ENCODE assay signal across 8 cellular contexts in genomic region chr10:102641398-102641797, GRCh38. TPM values are rescaled to one million over a fixed set of nuclear protein-coding genes. Genes with fewer than 3 reads are reported as not detected.
DNase-seq lines count a peak whose midpoint lies in the region; ATAC-seq and TF ChIP-seq lines count a peak whose summit lies in the region.

No MANE protein-coding gene starts in this region.

- no peaks in the 10 kb centered on the region for H3F3A ChIP-seq in OCI-LY1 (ENCODE audit: insufficient read depth, low read length)

- DNase-seq in GM12864 (ENCODE audit: low read depth), result no peak
- DNase-seq in epithelial cell of prostate (ENCODE audit: low read depth, low spot score), result no peak
- DNase-seq in psoas muscle, result no peak
- DNase-seq in sciatic nerve (ENCODE audit: low spot score), result no peak
- no peak for DNase-seq in GM19240 (ENCODE audit: insufficient read length, low spot score)

- ATAC-seq in psoas muscle, result no peak
- ATAC-seq in HG03139 (IDR thresholded peaks at IDR 0.05; ENCODE audit: unreplicated experiment), result no peak
- no peak for ATAC-seq in sciatic nerve
- ATAC-seq in HG02571 (IDR thresholded peaks at IDR 0.05; ENCODE audit: unreplicated experiment), result no peak

- H3K36me3 ChIP-seq in OCI-LY1 (ENCODE audit: insufficient read depth, low read length), result no peaks in the 10 kb centered on the region
- H3K36me3 ChIP-seq in psoas muscle (ENCODE audit: insufficient read depth in 1 of 2, low read depth in 1 of 2), result no peaks in the 10 kb centered on the region

- no peaks in the 10 kb centered on the region for H3K79me2 ChIP-seq in OCI-LY1 (ENCODE audit: insufficient read depth, low read length)

- no peak overlapping the region for H3K9ac ChIP-seq in OCI-LY1 (ENCODE audit: low read length)

- no peak overlapping the region for H2AFZ ChIP-seq in OCI-LY1 (ENCODE audit: low read length)

- H3K27me3 ChIP-seq in OCI-LY1 (ENCODE audit: insufficient read depth, low read length) (no peaks in the 10 kb centered on the region), psoas muscle (ENCODE audit: insufficient read depth in 3 of 3, low read length in 2 of 3) (no peaks in the 10 kb centered on the region)

- TF ChIP-seq CTCF in GM12864 (IDR thresholded peaks at IDR 0.05; ENCODE audit: low read depth, low read length, missing control alignments) (no peak), OCI-LY1 (IDR thresholded peaks at IDR 0.05; ENCODE audit: low read length) (no peak), psoas muscle (IDR thresholded peaks at IDR 0.05) (no peak)

- 7 to 31% (median 20%) methylated on average over 7 of the region's 7 CpGs for WGBS in psoas muscle, 3 donors

- H3K4me3 ChIP-seq in GM12864 (ENCODE audit: low read depth, low read length) (peak overlapping the region; percentile 64; the same call in 1 of the 2 replicates), OCI-LY1 (ENCODE audit: low read depth, low read length, poor library complexity, severe bottlenecking) (peak overlapping the region; percentile 53), psoas muscle (peak overlapping the region; percentile 94)

- H3K9me2 ChIP-seq in OCI-LY1 (ENCODE audit: low read depth, low read length), result no peaks in the 10 kb centered on the region

- intact Hi-C loops in psoas muscle (cut with DNase I) (loop anchor here (5.0 to 10.0 kb wide), 3 partner anchors 39 to 824 kb away; partner anchors contain the start of gene OGA (in 1 of the 2)), sciatic nerve (cut with DNase I) (loop anchor here (10.0 kb wide), 1 partner anchor 73 kb away; the partner anchor contains the start of genes ARL3 and SFXN2)

- H3K4me2 ChIP-seq in OCI-LY1 (ENCODE audit: low read length), result peak overlapping the region; percentile 61; the same call in 1 of the 2 replicates

- no peaks in the 10 kb centered on the region for H3K9me3 ChIP-seq in OCI-LY1 (ENCODE audit: low read length)
- no peaks in the 10 kb centered on the region for H3K9me3 ChIP-seq in psoas muscle

- no peaks in the 10 kb centered on the region for H4K20me1 ChIP-seq in OCI-LY1 (ENCODE audit: insufficient read depth, low read length)

- H3K27ac ChIP-seq in OCI-LY1 (ENCODE audit: low read depth, low read length, poor library complexity, severe bottlenecking), result peak overlapping the region; percentile 40
- peak overlapping the region; percentile 97 for H3K27ac ChIP-seq in epithelial cell of prostate
- H3K27ac ChIP-seq in psoas muscle, result peak overlapping the region; percentile 99

- H3K4me1 ChIP-seq in OCI-LY1 (ENCODE audit: insufficient read depth, low read length, severe bottlenecking), result peaks cover 5% of the 10 kb centered on the region
- peaks cover 8% of the 10 kb centered on the region for H3K4me1 ChIP-seq in psoas muscle

RNA-seq across cellular contexts. Expression of gene TRIM8, which starts 2.9 kb away (rescaled TPM):
- total RNA-seq in psoas muscle (100 to 1,000 TPM in 3 of 4 donors, 10 to 100 TPM in 1; 97.2 to 166 (median 111) TPM), sciatic nerve (164 TPM)
- polyA plus RNA-seq in psoas muscle, result 10 to 100 TPM; 57.6 to 72.4 (median 72.3) TPM

Comparison
In these comparisons a context has a peak if more than half of its experiments do, and no peak if none do; other contexts are left out.
1. H3K27ac ChIP-seq: peak in every context shown above with its lines; median percentile 99 in psoas muscle; 97 in epithelial cell of prostate; 40 in OCI-LY1.